In genomic region chr2:135798275-135798705, GRCh38 we compare ENCODE assay signal across 1 cellular context.
TF ChIP-seq lines count a peak whose summit lies in the region.

No MANE protein-coding gene starts in this region.

TF ChIP-seq in GM23338, 12 proteins besides CTCF, POLR2A, EP300 and RAD21 (continued from another document):
- TF ChIP-seq ZNF462 (CRISPR knock-in tag; IDR thresholded peaks at IDR 0.05) (no peak), JUNB (IDR thresholded peaks at IDR 0.05; ENCODE audit: unreplicated experiment) (no peak), STAT1 (IDR thresholded peaks at IDR 0.05; ENCODE audit: unreplicated experiment) (no peak), NANOG (IDR thresholded peaks at IDR 0.05; ENCODE audit: borderline replicate concordance) (no peak), ZNF331 (CRISPR knock-in tag; IDR thresholded peaks at IDR 0.05; ENCODE audit: low read depth) (no peak), EZH2phosphoT487 (IDR thresholded peaks at IDR 0.05; ENCODE audit: unreplicated experiment) (no peak), POLR2AphosphoS5 (IDR thresholded peaks at IDR 0.05; ENCODE audit: low read depth) (no peak)
- TF ChIP-seq, protein P1, sequence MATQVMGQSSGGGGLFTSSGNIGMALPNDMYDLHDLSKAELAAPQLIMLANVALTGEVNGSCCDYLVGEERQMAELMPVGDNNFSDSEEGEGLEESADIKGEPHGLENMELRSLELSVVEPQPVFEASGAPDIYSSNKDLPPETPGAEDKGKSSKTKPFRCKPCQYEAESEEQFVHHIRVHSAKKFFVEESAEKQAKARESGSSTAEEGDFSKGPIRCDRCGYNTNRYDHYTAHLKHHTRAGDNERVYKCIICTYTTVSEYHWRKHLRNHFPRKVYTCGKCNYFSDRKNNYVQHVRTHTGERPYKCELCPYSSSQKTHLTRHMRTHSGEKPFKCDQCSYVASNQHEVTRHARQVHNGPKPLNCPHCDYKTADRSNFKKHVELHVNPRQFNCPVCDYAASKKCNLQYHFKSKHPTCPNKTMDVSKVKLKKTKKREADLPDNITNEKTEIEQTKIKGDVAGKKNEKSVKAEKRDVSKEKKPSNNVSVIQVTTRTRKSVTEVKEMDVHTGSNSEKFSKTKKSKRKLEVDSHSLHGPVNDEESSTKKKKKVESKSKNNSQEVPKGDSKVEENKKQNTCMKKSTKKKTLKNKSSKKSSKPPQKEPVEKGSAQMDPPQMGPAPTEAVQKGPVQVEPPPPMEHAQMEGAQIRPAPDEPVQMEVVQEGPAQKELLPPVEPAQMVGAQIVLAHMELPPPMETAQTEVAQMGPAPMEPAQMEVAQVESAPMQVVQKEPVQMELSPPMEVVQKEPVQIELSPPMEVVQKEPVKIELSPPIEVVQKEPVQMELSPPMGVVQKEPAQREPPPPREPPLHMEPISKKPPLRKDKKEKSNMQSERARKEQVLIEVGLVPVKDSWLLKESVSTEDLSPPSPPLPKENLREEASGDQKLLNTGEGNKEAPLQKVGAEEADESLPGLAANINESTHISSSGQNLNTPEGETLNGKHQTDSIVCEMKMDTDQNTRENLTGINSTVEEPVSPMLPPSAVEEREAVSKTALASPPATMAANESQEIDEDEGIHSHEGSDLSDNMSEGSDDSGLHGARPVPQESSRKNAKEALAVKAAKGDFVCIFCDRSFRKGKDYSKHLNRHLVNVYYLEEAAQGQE (IDR thresholded peaks at IDR 0.05; ENCODE audit: unreplicated experiment) = no peak
